8 cellular contexts compared by ENCODE assay signal in genomic region chr15:42494998-42495360, GRCh38. TPM values are rescaled to one million over a fixed set of nuclear protein-coding genes. Genes with fewer than 3 reads are reported as not detected.
A peak's percentile ranks its signal among the peaks of the same experiment; 100 is the strongest.
DNase-seq lines count a peak whose midpoint lies in the region; ATAC-seq and TF ChIP-seq lines count a peak whose summit lies in the region.

No MANE protein-coding gene starts in this region.

- no peak for TF ChIP-seq CTCF in HCT116 (IDR thresholded peaks at IDR 0.05 in 2 of 3, conservative IDR thresholded peaks at IDR 0.05 in 1 of 3; ENCODE audit: borderline replicate concordance in 1 of 3, insufficient read depth in 1 of 3, low read depth in 2 of 3, low read length in 2 of 3)
- TF ChIP-seq CTCF in WTC11 (IDR thresholded peaks at IDR 0.05), result no peak
- no peak for TF ChIP-seq CTCF in esophagus squamous epithelium (IDR thresholded peaks at IDR 0.05)

- peak overlapping the region; percentile 78; the same call in 1 of the 2 replicates for H3K9ac ChIP-seq in HCT116 (ENCODE audit: low read length)
- peak overlapping the region; percentile 74 for H3K9ac ChIP-seq in mucosa of stomach (ENCODE audit: low read length)

- H3K27ac ChIP-seq in HCT116 (ENCODE audit: low read depth, low read length) (no peak overlapping the region), esophagus squamous epithelium (peak overlapping the region; percentile 83 to 97 (median 94)), urinary bladder (ENCODE audit: low read depth) (peak overlapping the region; percentile 93)

- DNase-seq in Ammon's horn (ENCODE audit: low spot score) (peak; percentile 73), HCT116 (ENCODE audit: low read depth, low spot score) (no peak), WTC11 (ENCODE audit: low spot score) (no peak), esophagus squamous epithelium (lab: John Stamatoyannopoulos, UW) (no peak), NCI-H2029 (lab: John Stamatoyannopoulos, UW) (no peak), iPS-NIHi7 (ENCODE audit: extremely low spot score) (no peak)

- H2AFZ ChIP-seq in HCT116 (ENCODE audit: low read depth, low read length, poor library complexity, severe bottlenecking), result peak overlapping the region; percentile 66

- H3K4me3 ChIP-seq in HCT116 (replicated peaks in 1 of 2; ENCODE audit: low read depth in 1 of 2, low read length in 2 of 2), result peak overlapping the region; percentile 85 to 94
- H3K4me3 ChIP-seq in esophagus squamous epithelium, result peak overlapping the region; percentile 66 to 94 (median 78)
- H3K4me3 ChIP-seq in mucosa of stomach (ENCODE audit: low read length), result peak overlapping the region; percentile 68
- peak overlapping the region; percentile 65 for H3K4me3 ChIP-seq in urinary bladder (ENCODE audit: low read depth, low read length)

- H3K27me3 ChIP-seq in HCT116 (ENCODE audit: insufficient read depth, low read length) (no peaks in the 10 kb centered on the region), esophagus squamous epithelium (no peaks in the 10 kb centered on the region), mucosa of stomach (ENCODE audit: control insufficient read depth, insufficient read depth, low read length) (no peaks in the 10 kb centered on the region)

- H3K9me2 ChIP-seq in HCT116 (ENCODE audit: insufficient read depth), result no peaks in the 10 kb centered on the region

- POLR2A ChIA-PET in HCT116 (lab: Charles Lee), result interaction anchor here (1.1 kb wide), 1 partner anchor 10 kb away, joined by 7 read pairs; no protein-coding TSS in a partner anchor
- POLR2A ChIA-PET in WTC11 (lab: Charles Lee), result interaction anchor here (0.5 to 1.4 kb wide), 6 partner anchors 10 to 231 kb away, joined by 3 to 10 read pairs (median 3); no protein-coding TSS in a partner anchor

- H3K27me3 Mint-ChIP-seq in WTC11 (ENCODE audit: low read depth), result no peaks in the 10 kb centered on the region

- no peak for TF ChIP-seq POLR2A in HCT116 (IDR thresholded peaks at IDR 0.05; ENCODE audit: borderline replicate concordance, extremely low read depth, insufficient read depth, insufficient read length)
- TF ChIP-seq POLR2A in esophagus squamous epithelium (IDR thresholded peaks at IDR 0.05), result no peak

- TF ChIP-seq RAD21 in HCT116 (IDR thresholded peaks at IDR 0.05; ENCODE audit: low read depth), result no peak

- ATAC-seq in HCT116, result no peak
- no peak for ATAC-seq in WTC11

- H3K9me3 Mint-ChIP-seq in WTC11, result no peaks in the 10 kb centered on the region

- no peaks in the 10 kb centered on the region for H3K36me3 ChIP-seq in HCT116 (ENCODE audit: control insufficient read depth in 1 of 2, insufficient read depth in 2 of 2, low read length in 2 of 2)
- no peaks in the 10 kb centered on the region for H3K36me3 ChIP-seq in esophagus squamous epithelium
- H3K36me3 ChIP-seq in mucosa of stomach (ENCODE audit: control insufficient read depth, insufficient read depth, low read length), result no peaks in the 10 kb centered on the region
- H3K36me3 ChIP-seq in urinary bladder (ENCODE audit: insufficient read depth), result no peaks in the 10 kb centered on the region

- peaks cover 5% of the 10 kb centered on the region; the same call in 1 of the 2 replicates for H3K79me2 ChIP-seq in HCT116 (ENCODE audit: insufficient read depth, low read length)

- 2 to 5% methylated on average over 10 of the region's 10 CpGs for WGBS in esophagus squamous epithelium, 2 donors
- 4% methylated on average over 10 of the region's 10 CpGs for WGBS in urinary bladder

- peak overlapping the region; percentile 89 for H3K4me2 ChIP-seq in HCT116 (ENCODE audit: low read length)

- RAD21 ChIA-PET in HCT116 (lab: Charles Lee; ENCODE audit: low non-redundant PET in 1 of 2, low total read pairs in 2 of 2, uncharacterized antibody in 2 of 2, unreplicated experiment in 2 of 2), result no interaction called here

- CTCF ChIA-PET in HCT116 (lab: Charles Lee), result no interaction called here
- CTCF ChIA-PET in WTC11 (lab: Charles Lee), result interaction anchor here (1.0 to 1.6 kb wide), 2 partner anchors 110 to 357 kb away, joined by 3 to 4 read pairs; no protein-coding TSS in a partner anchor

- peaks cover 29 to 41% of the 10 kb centered on the region in 2 experiments for H3K4me1 ChIP-seq in HCT116 (ENCODE audit: control insufficient read depth in 1 of 2, insufficient read depth in 2 of 2, low read length in 2 of 2)
- H3K4me1 ChIP-seq in esophagus squamous epithelium, result peaks cover 25 to 65% (median 47%) of the 10 kb centered on the region in 3 donors
- peaks cover 38% of the 10 kb centered on the region for H3K4me1 ChIP-seq in mucosa of stomach (ENCODE audit: control insufficient read depth, insufficient read depth, low read length)
- H3K4me1 ChIP-seq in urinary bladder (ENCODE audit: insufficient read depth), result no peaks in the 10 kb centered on the region

- intact Hi-C loops in HCT116 (cut with micrococcal nuclease), result no loop called here
- intact Hi-C loops in esophagus squamous epithelium (cut with DNase I), result no loop called here

- peak overlapping the region; percentile 94 for H3K27ac Mint-ChIP-seq in WTC11

- peak overlapping the region; percentile 92 for H3K4me3 Mint-ChIP-seq in WTC11

- H3K36me3 Mint-ChIP-seq in WTC11, result no peaks in the 10 kb centered on the region

- H3K4me1 Mint-ChIP-seq in WTC11, result peaks cover 39% of the 10 kb centered on the region

- H3K9me3 ChIP-seq in HCT116 (ENCODE audit: control insufficient read depth in 1 of 2, insufficient read depth in 1 of 2, low read depth in 1 of 2, low read length in 2 of 2) (no peaks in the 10 kb centered on the region), esophagus squamous epithelium (no peaks in the 10 kb centered on the region), mucosa of stomach (ENCODE audit: control insufficient read depth, low read length) (no peaks in the 10 kb centered on the region)

- H4K20me1 ChIP-seq in HCT116 (ENCODE audit: insufficient read depth), result no peaks in the 10 kb centered on the region

- no TSS peak for BruUV-seq in HCT116 (replicated peaks; lab: Mats Ljungman, UMichigan)

TF ChIP-seq in HCT116, 20 proteins besides CTCF, POLR2A, EP300 and RAD21 (continues in another document):
- TF ChIP-seq SIN3A (IDR thresholded peaks at IDR 0.05; ENCODE audit: low read depth) (no peak), ZBTB33 (IDR thresholded peaks at IDR 0.05; ENCODE audit: extremely low read depth, insufficient replicate concordance, low read length) (no peak), EGR1 (IDR thresholded peaks at IDR 0.05; ENCODE audit: low read depth) (no peak), CBX3 (IDR thresholded peaks at IDR 0.05; ENCODE audit: low read depth) (no peak), TCF7L2 (IDR thresholded peaks at IDR 0.05; ENCODE audit: borderline replicate concordance, extremely low read depth, insufficient read depth, insufficient read length) (no peak)

TF ChIP-seq in WTC11, 78 proteins besides CTCF, POLR2A, EP300 and RAD21:
- no peak for TF ChIP-seq MYBL2 (CRISPR knock-in tag; IDR thresholded peaks at IDR 0.05)

RNA-seq across cellular contexts. Expression of gene SNAP23, which starts 0.5 kb away (rescaled TPM):
- 31.2 TPM for total RNA-seq in HCT116 (2021; ENCODE audit: unreplicated experiment)
- 19.2 and 21.1 TPM in 2 replicates for polyA plus RNA-seq in HCT116 (2012)
- total RNA-seq in WTC11 (2021), result 58.2 to 68.3 TPM (median 63.7 TPM) in 3 replicates
- total RNA-seq in esophagus squamous epithelium, result 10 to 100 TPM; 30.9 to 59.3 (median 40.1) TPM
- total RNA-seq in urinary bladder, result 94.3 TPM
- 47.8 TPM for polyA plus RNA-seq in urinary bladder

RNA-seq across cellular contexts. Expression of gene ZNF106, which starts 4.0 kb away (rescaled TPM):
- total RNA-seq in HCT116 (2021; ENCODE audit: unreplicated experiment) (28.5 TPM), WTC11 (2021) (54.5 to 59.4 TPM (median 58.2 TPM) in 3 replicates), esophagus squamous epithelium (10 to 100 TPM; 16.0 to 65.0 (median 33.8) TPM), urinary bladder (92.7 TPM)
- polyA plus RNA-seq in HCT116 (2012), result 12.3 and 12.5 TPM in 2 replicates
- 24.8 TPM for polyA plus RNA-seq in urinary bladder

RNA-seq across cellular contexts. Expression of gene LRRC57, which starts 53.6 kb away (rescaled TPM):
- total RNA-seq in HCT116 (2021; ENCODE audit: unreplicated experiment) (16.6 TPM), WTC11 (2021) (11.5 to 14.3 TPM (median 13.3 TPM) in 3 replicates), esophagus squamous epithelium (10 to 100 TPM; 10.5 to 13.0 (median 11.7) TPM), urinary bladder (20.7 TPM)
- 7.7 and 10.9 TPM in 2 replicates for polyA plus RNA-seq in HCT116 (2012)
- 10.2 TPM for polyA plus RNA-seq in urinary bladder

RNA-seq across cellular contexts. Expression of gene HAUS2, which starts 53.7 kb away (rescaled TPM):
- 39.8 TPM for total RNA-seq in HCT116 (2021; ENCODE audit: unreplicated experiment)
- polyA plus RNA-seq in HCT116 (2012), result 13.0 and 18.7 TPM in 2 replicates
- total RNA-seq in WTC11 (2021), result 17.9 to 23.2 TPM (median 20.0 TPM) in 3 replicates
- total RNA-seq in esophagus squamous epithelium, result 10 to 100 TPM in 3 of 4 donors, 1 to 10 TPM in 1; 6.6 to 28.5 (median 16.7) TPM
- 33.5 TPM for total RNA-seq in urinary bladder
- 12.5 TPM for polyA plus RNA-seq in urinary bladder
